In genomic region chr12:122001379-122002209, GRCh38 we compare ENCODE assay signal across 13 cellular contexts. TPM values are rescaled to one million over a fixed set of nuclear protein-coding genes. Genes with fewer than 3 reads are reported as not detected.
DNase-seq lines count a peak whose midpoint lies in the region; ATAC-seq, FAIRE-seq and TF ChIP-seq lines count a peak whose summit lies in the region.
"Had no signal": no experiment of that assay in that cellular context is flagged by ENCODE, and none has a peak within 500 bp of the region (broad histone marks: within the 10 kb centered on the region; RNA-seq: fewer than 3 reads in every experiment).

No MANE protein-coding gene starts in this region.

- H3K27me3 Mint-ChIP-seq in activated T-helper 17 cell treated with anti-CD3 and anti-CD28 coated beads, Interleukin-2, amount 50 U/mL, for 72 hours: peaks cover 8% of the 10 kb centered on the region

- H3K9ac ChIP-seq in BLaER1 treated with 17β-estradiol and CSF1 and Interleukin-3, amounts not matched to agents 10 nM and 100 nM: peak overlapping the region in 2 of 11 experiments; percentile 3 to 6; a peak in 1 of 22 replicates
- H3K9ac ChIP-seq in SU-DHL-6 (ENCODE audit: low read length): peak overlapping the region; percentile 0; the same call in 1 of the 2 replicates
- H3K9ac ChIP-seq in keratinocyte (ENCODE audit: control insufficient read depth, extremely low read depth, insufficient read depth, low read length): peak overlapping the region; percentile 41

- ATAC-seq in GM21528 (IDR thresholded peaks at IDR 0.05; ENCODE audit: low FRiP score, unreplicated experiment): no peak
- ATAC-seq in activated T-helper 17 cell treated with anti-CD3 and anti-CD28 coated beads, Interleukin-2, amount 50 U/mL, for 72 hours (replicated peaks): no peak
- no peak for ATAC-seq in activated CD4-positive, CD25-positive, alpha-beta regulatory T cell treated with anti-CD3 and anti-CD28 coated beads, Interleukin-2, amount 50 U/mL, for 24 hours
- ATAC-seq: HCT116 had no signal

- H3F3A ChIP-seq in SU-DHL-6 (ENCODE audit: insufficient read depth): peaks cover 91% of the 10 kb centered on the region

- H3K27ac ChIP-seq in BLaER1 treated with 17β-estradiol and CSF1 and Interleukin-3, amounts not matched to agents 10 nM and 100 nM: peak overlapping the region in 4 of 11 experiments; percentile 92 to 97 (median 94); a peak in 8 of 22 replicates
- H3K27ac ChIP-seq in SU-DHL-6 (ENCODE audit: low read depth, low read length): peak overlapping the region; percentile 100
- H3K27ac ChIP-seq in keratinocyte (ENCODE audit: control insufficient read depth, insufficient read depth, low read length): peak overlapping the region; percentile 67
- H3K27ac ChIP-seq: Peyer's patch, transverse colon had no signal

- no peaks in the 10 kb centered on the region for H4K20me1 ChIP-seq in BLaER1 treated with 17β-estradiol and CSF1 and Interleukin-3, amounts not matched to agents 10 nM and 100 nM
- no peaks in the 10 kb centered on the region for H4K20me1 ChIP-seq in SU-DHL-6 (ENCODE audit: low read depth, low read length)
- H4K20me1 ChIP-seq in keratinocyte (ENCODE audit: control insufficient read depth, extremely low read depth, insufficient read depth, low read length): no peaks in the 10 kb centered on the region

- H3K27me3 ChIP-seq in BLaER1 treated with 17β-estradiol and CSF1 and Interleukin-3, amounts not matched to agents 10 nM and 100 nM: peaks cover 0 to 43% (median 0%) of the 10 kb centered on the region in 11 experiments; a peak in 4 of 22 replicates
- no peaks in the 10 kb centered on the region for H3K27me3 ChIP-seq in SU-DHL-6 (ENCODE audit: low read length)
- no peaks in the 10 kb centered on the region for H3K27me3 ChIP-seq in keratinocyte (ENCODE audit: control insufficient read depth, extremely low read depth, insufficient read depth, low read length)
- H3K27me3 ChIP-seq: Peyer's patch, transverse colon had no signal

- H3K27ac Mint-ChIP-seq in activated T-helper 17 cell treated with anti-CD3 and anti-CD28 coated beads, Interleukin-2, amount 50 U/mL, for 72 hours: no peak overlapping the region

- in situ Hi-C loops in ACHN (cut with HindIII; ENCODE audit: low pct_ligation_motif_present, low pct_unique_long_range_greater_than_20kb, low sequenced_read_pairs): no loop called here

- TF ChIP-seq CTCF in SU-DHL-6 (IDR thresholded peaks at IDR 0.05; ENCODE audit: insufficient read depth, low read length, poor library complexity, severe bottlenecking) (no peak), keratinocyte (optimal IDR thresholded peaks at IDR 0.05 in 1 of 3, IDR thresholded peaks at IDR 0.05 in 1 of 3, conservative IDR thresholded peaks at IDR 0.05 in 1 of 3; ENCODE audit: extremely low read depth in 1 of 3, insufficient read depth in 2 of 3, low read length in 3 of 3) (no peak)

- H3K79me2 ChIP-seq in SU-DHL-6 (ENCODE audit: insufficient read depth, low read length) (peaks cover 54% of the 10 kb centered on the region), keratinocyte (ENCODE audit: control insufficient read depth, insufficient read depth, low read length) (peaks cover 7% of the 10 kb centered on the region)

- DNase-seq in NCI-H128 (lab: John Stamatoyannopoulos, UW; ENCODE audit: unreplicated experiment) (peak; percentile 75), keratinocyte (ENCODE audit: low read depth, low spot score) (peak; percentile 79), ACHN (no peak)
- DNase-seq: Kasumi-1, Peyer's patch, transverse colon had no signal

- H3K36me3 Mint-ChIP-seq in activated T-helper 17 cell treated with anti-CD3 and anti-CD28 coated beads, Interleukin-2, amount 50 U/mL, for 72 hours (ENCODE audit: low read depth): no peaks in the 10 kb centered on the region

- no peaks in the 10 kb centered on the region for H3K9me1 ChIP-seq in keratinocyte (ENCODE audit: control insufficient read depth, extremely low read depth, insufficient read depth, low read length)

- dilution Hi-C loops in keratinocyte (cut with MboI; ENCODE audit: extremely low pct_ligation_motif_present, low sequenced_read_pairs): no loop called here

- H3K4me3 ChIP-seq in BLaER1 treated with 17β-estradiol and CSF1 and Interleukin-3, amounts not matched to agents 10 nM and 100 nM: no peak overlapping the region
- H3K4me3 ChIP-seq in SU-DHL-6 (ENCODE audit: insufficient read depth, low read length, poor library complexity, severe bottlenecking) (no peak overlapping the region), keratinocyte (ENCODE audit: control insufficient read depth in 2 of 3, extremely low read depth in 1 of 3, insufficient read depth in 2 of 3, low read depth in 1 of 3, low read length in 3 of 3) (peak overlapping the region in 2 of 3 experiments; percentile 22 to 26)
- H3K4me3 ChIP-seq: Peyer's patch, transverse colon had no signal

- H2AFZ ChIP-seq in SU-DHL-6 (ENCODE audit: low read depth, low read length, severe bottlenecking): no peak overlapping the region
- peak overlapping the region; percentile 36 for H2AFZ ChIP-seq in keratinocyte (ENCODE audit: control insufficient read depth, low read length)

- peak; percentile 99 for FAIRE-seq in keratinocyte (lab: Jason Lieb, UNC)
- FAIRE-seq: TTC549 had no signal

- peaks cover 3% of the 10 kb centered on the region for H3K9me3 Mint-ChIP-seq in activated T-helper 17 cell treated with anti-CD3 and anti-CD28 coated beads, Interleukin-2, amount 50 U/mL, for 72 hours

- H3K9me3 ChIP-seq in BLaER1 treated with 17β-estradiol and CSF1 and Interleukin-3, amounts not matched to agents 10 nM and 100 nM (replicated peaks in 1 of 11): peaks cover 10 to 18% (median 17%) of the 10 kb centered on the region in 11 experiments
- H3K9me3 ChIP-seq in SU-DHL-6 (ENCODE audit: insufficient read depth, low read length) (no peaks in the 10 kb centered on the region), keratinocyte (ENCODE audit: control insufficient read depth, low read depth, low read length) (no peaks in the 10 kb centered on the region)
- H3K9me3 ChIP-seq: Peyer's patch, transverse colon had no signal

- peaks cover 0 to 26% (median 9%) of the 10 kb centered on the region in 11 experiments; a peak in 11 of 22 replicates for H3K36me3 ChIP-seq in BLaER1 treated with 17β-estradiol and CSF1 and Interleukin-3, amounts not matched to agents 10 nM and 100 nM
- peaks cover 32% of the 10 kb centered on the region for H3K36me3 ChIP-seq in SU-DHL-6 (ENCODE audit: low read length)
- H3K36me3 ChIP-seq in keratinocyte (ENCODE audit: control insufficient read depth in 2 of 2, extremely low read depth in 1 of 2, insufficient read depth in 2 of 2, low read length in 2 of 2): peaks cover 4 to 9% of the 10 kb centered on the region in 2 experiments
- H3K36me3 ChIP-seq: Peyer's patch, transverse colon had no signal

- H3K4me2 ChIP-seq in BLaER1 treated with 17β-estradiol and CSF1 and Interleukin-3, amounts not matched to agents 10 nM and 100 nM: peak overlapping the region in 8 of 11 experiments; percentile 89 to 98 (median 94); a peak in 15 of 22 replicates
- peak overlapping the region; percentile 64 for H3K4me2 ChIP-seq in SU-DHL-6 (ENCODE audit: low read depth, low read length, poor library complexity, severe bottlenecking)
- peak overlapping the region; percentile 52 for H3K4me2 ChIP-seq in keratinocyte (ENCODE audit: control insufficient read depth, extremely low read depth, insufficient read depth, low read depth, low read length)

- no peaks in the 10 kb centered on the region for H3K9me2 ChIP-seq in SU-DHL-6 (replicated peaks; ENCODE audit: insufficient read depth, low read length)

- no peak overlapping the region for H3K4me3 Mint-ChIP-seq in activated T-helper 17 cell treated with anti-CD3 and anti-CD28 coated beads, Interleukin-2, amount 50 U/mL, for 72 hours

- H3K4me1 ChIP-seq in BLaER1 treated with 17β-estradiol and CSF1 and Interleukin-3, amounts not matched to agents 10 nM and 100 nM: peaks cover 34 to 83% (median 75%) of the 10 kb centered on the region in 10 experiments
- H3K4me1 ChIP-seq in keratinocyte (ENCODE audit: control insufficient read depth, extremely low read depth, insufficient read depth, low read length): peaks cover 26% of the 10 kb centered on the region

- peaks cover 2% of the 10 kb centered on the region for H3K4me1 Mint-ChIP-seq in activated T-helper 17 cell treated with anti-CD3 and anti-CD28 coated beads, Interleukin-2, amount 50 U/mL, for 72 hours

RNA-seq across cellular contexts. Expression of gene BCL7A, which starts 20.1 kb away (rescaled TPM):
- polyA plus RNA-seq in keratinocyte: 9.6 to 17.2 TPM (median 12.8 TPM) in 3 replicates
- 10.0 TPM for polyA plus RNA-seq in keratinocyte (2011; ENCODE audit: low read depth)
- polyA plus RNA-seq in keratinocyte (2011; cell fraction: cytosol; rRNA removed): 10.0 and 11.9 TPM in 2 replicates
- polyA plus RNA-seq in keratinocyte (2011; cell fraction: nucleus; rRNA removed): 16.2 and 17.3 TPM in 2 replicates
- 15.5 and 15.9 TPM in 2 replicates for polyA plus RNA-seq in keratinocyte (2012; ENCODE audit: low replicate concordance)
- polyA minus RNA-seq in keratinocyte: 8.8 to 16.8 TPM (median 13.5 TPM) in 3 replicates
- 7.1 TPM for polyA minus RNA-seq in keratinocyte (2011; cell fraction: cytosol; rRNA and poly(A)+ RNA removed)
- polyA minus RNA-seq in keratinocyte (2011; cell fraction: nucleus; rRNA and poly(A)+ RNA removed): 6.8 and 11.6 TPM in 2 replicates
- 1 to 10 TPM in 1 of 2 donors, under 1 TPM in 1; 0.82 to 1.1 TPM for total RNA-seq in activated T-helper 17 cell treated with anti-CD3 and anti-CD28 coated beads, Interleukin-2, amount 50 U/mL, for 72 hours

Comparison
In these comparisons a context has a peak if more than half of its experiments do, and no peak if none do; other contexts are left out.
1. H3K4me3 ChIP-seq: peak in keratinocyte (2 of 3); none in BLaER1 treated with 17β-estradiol and CSF1 and Interleukin-3, amounts not matched to agents 10 nM and 100 nM (0 of 10) and SU-DHL-6 (single experiment).
2. Peak in every context shown above with its lines, with median percentiles within 50 percentile points of each other: H3K4me2 ChIP-seq.